Comparison of ENCODE assay signal across 14 cellular contexts in genomic region chr1:160346953-160347352, GRCh38. TPM values are rescaled to one million over a fixed set of nuclear protein-coding genes. Genes with fewer than 3 reads are reported as not detected.
A peak's percentile ranks its signal among the peaks of the same experiment; 100 is the strongest.
DNase-seq lines count a peak whose midpoint lies in the region; ATAC-seq, FAIRE-seq and TF ChIP-seq lines count a peak whose summit lies in the region.
"Had no signal": no experiment of that assay in that cellular context is flagged by ENCODE, and none has a peak within 500 bp of the region (broad histone marks: within the 10 kb centered on the region; RNA-seq: fewer than 3 reads in every experiment).

No MANE protein-coding gene starts in this region.

- peak; percentile 45 for ATAC-seq in HG03432 (IDR thresholded peaks at IDR 0.05; ENCODE audit: unreplicated experiment)
- no peak for ATAC-seq in GM18858 (IDR thresholded peaks at IDR 0.05; ENCODE audit: unreplicated experiment)
- ATAC-seq: Right ventricle myocardium inferior had no signal

- no TSS peak for BruUV-seq in Calu3 (replicated peaks; lab: Mats Ljungman, UMichigan)

- H3K36me3 Mint-ChIP-seq in neural crest cell (ENCODE audit: low read depth), result peaks cover 3% of the 10 kb centered on the region
- peaks cover 44% of the 10 kb centered on the region for H3K36me3 Mint-ChIP-seq in Calu3 (ENCODE audit: insufficient read depth, unreplicated experiment)

- H3K27ac Mint-ChIP-seq in neural crest cell (ENCODE audit: unreplicated experiment) (no peak overlapping the region), Calu3 (ENCODE audit: unreplicated experiment) (no peak overlapping the region)

- CTCF ChIA-PET in Calu3 (lab: Charles Lee), result interaction anchor here (0.9 kb wide), 1 partner anchor 29 kb away, joined by 3 read pairs; no protein-coding TSS in a partner anchor

- intact Hi-C loops in Calu3 (cut with micrococcal nuclease; ENCODE audit: unreplicated experiment), result no loop called here

- H3K4me3 Mint-ChIP-seq in neural crest cell, result peak overlapping the region; percentile 32
- H3K4me3 Mint-ChIP-seq in Calu3 (ENCODE audit: low read depth, unreplicated experiment), result no peak overlapping the region

- peak; percentile 26 for DNase-seq in GM18507 (ENCODE audit: extremely low spot score, insufficient read length, low read depth)
- peak; percentile 95 for DNase-seq in SIG-M5 treated with dmso at 0.1 percent for 504 hours (lab: John Stamatoyannopoulos, UW; ENCODE audit: unreplicated experiment)
- DNase-seq in neural crest cell (ENCODE audit: low read depth, low spot score), result no peak
- no peak for DNase-seq in frontal cortex (ENCODE audit: low spot score in 2 of 2)
- no peak for DNase-seq in amniotic stem cell (lab: John Stamatoyannopoulos, UW)
- DNase-seq in Calu3, result no peak
- DNase-seq: cortex of kidney, MG63, NCI-H446 treated with DMSO at 0.1 percent for 48 hours, retina, testis had no signal

- H3K4me1 Mint-ChIP-seq in neural crest cell, result peaks cover 23% of the 10 kb centered on the region
- H3K4me1 Mint-ChIP-seq in Calu3 (ENCODE audit: low read depth, unreplicated experiment), result no peaks in the 10 kb centered on the region

- TF ChIP-seq CTCF in neural crest cell (conservative IDR thresholded peaks at IDR 0.05) (no peak), Calu3 (IDR thresholded peaks at IDR 0.05; ENCODE audit: unreplicated experiment) (no peak)

- FAIRE-seq in GM18507 (lab: Jason Lieb, UNC) (peak; percentile 75), frontal cortex (lab: Jason Lieb, UNC) (no peak)

- H3K27me3 Mint-ChIP-seq in neural crest cell (ENCODE audit: low read depth) (no peaks in the 10 kb centered on the region), Calu3 (ENCODE audit: unreplicated experiment) (no peaks in the 10 kb centered on the region)

- no peaks in the 10 kb centered on the region for H3K9me3 Mint-ChIP-seq in neural crest cell
- H3K9me3 Mint-ChIP-seq in Calu3 (ENCODE audit: low read depth, unreplicated experiment), result no peaks in the 10 kb centered on the region

RNA-seq across cellular contexts. Expression of gene NCSTN, which starts 3.8 kb away (rescaled TPM):
- 83.1 and 98.8 TPM in 2 replicates for total RNA-seq in neural crest cell
- total RNA-seq in frontal cortex, result 24.5 TPM
- 128 and 135 TPM in 2 replicates for total RNA-seq in Calu3 (2022)

RNA-seq across cellular contexts. Expression of gene COPA, which starts 3.9 kb away (rescaled TPM):
- 123 and 124 TPM in 2 replicates for total RNA-seq in neural crest cell
- 161 TPM for total RNA-seq in frontal cortex
- 195 and 208 TPM in 2 replicates for total RNA-seq in Calu3 (2022)

RNA-seq across cellular contexts. Expression of gene NHLH1, which starts 19.9 kb away (rescaled TPM):
- 10.0 and 10.6 TPM in 2 replicates for total RNA-seq in neural crest cell
- 0.41 TPM for total RNA-seq in frontal cortex
- total RNA-seq in Calu3 (2022), result 1.4 and 1.6 TPM in 2 replicates
- total RNA-seq: Right ventricle myocardium inferior had no signal

RNA-seq across cellular contexts. Expression of gene VANGL2, which starts 53.4 kb away (rescaled TPM):
- total RNA-seq in neural crest cell, result 106 and 109 TPM in 2 replicates
- 11.0 TPM for total RNA-seq in frontal cortex
- 2.0 and 2.3 TPM in 2 replicates for total RNA-seq in Calu3 (2022)

Comparison
In these comparisons a context has a peak if more than half of its experiments do, and no peak if none do; other contexts are left out.
1. DNase-seq: peak in GM18507 (single experiment) and SIG-M5 treated with dmso at 0.1 percent for 504 hours (single experiment); none in neural crest cell (single experiment), frontal cortex (0 of 2), amniotic stem cell (single experiment) and Calu3 (single experiment).